ENCODE assay signal across 8 cellular contexts in the genomic region with DNA sequence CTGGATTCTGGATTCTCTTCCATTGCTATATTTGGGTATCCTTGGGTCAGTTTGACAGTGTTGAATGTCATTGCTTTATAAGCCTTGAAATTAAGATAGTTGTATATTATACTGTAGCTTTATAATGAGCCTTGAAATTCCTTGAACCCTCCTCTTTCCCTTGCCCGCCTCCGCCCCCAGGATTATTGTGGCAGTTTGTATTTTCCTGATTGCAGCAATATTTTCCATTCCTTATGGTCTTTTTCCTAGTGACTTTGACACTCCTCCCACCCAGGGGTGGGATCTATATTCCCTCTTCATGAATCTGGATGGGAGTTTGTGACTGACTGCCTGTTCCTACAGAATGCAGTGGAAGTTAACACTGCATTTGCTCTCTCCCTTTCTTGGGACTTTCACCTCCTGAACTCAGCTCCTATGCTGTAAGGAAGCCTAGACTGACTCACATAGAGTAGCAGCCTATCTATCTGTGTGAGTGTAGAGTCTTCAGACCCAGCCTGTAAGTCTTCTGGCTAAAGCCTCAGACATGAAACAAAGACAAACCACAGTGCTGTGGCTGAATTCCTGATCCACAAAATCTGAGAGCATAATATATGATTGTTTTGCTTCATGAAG. TPM values are rescaled to one million over a fixed set of nuclear protein-coding genes. Genes with fewer than 3 reads are reported as not detected.
DNase-seq lines count a peak whose midpoint lies in the region; ATAC-seq, FAIRE-seq and TF ChIP-seq lines count a peak whose summit lies in the region.

No MANE protein-coding gene starts in this region.

- H3K9me3 ChIP-seq in HepG2 (ENCODE audit: low read length) (no peaks in the 10 kb centered on the region), right lobe of liver (no peaks in the 10 kb centered on the region), hepatocyte (ENCODE audit: low read depth) (no peaks in the 10 kb centered on the region), uterus (no peaks in the 10 kb centered on the region)

- H3K27ac ChIP-seq in HepG2 (ENCODE audit: extremely low read length, insufficient read depth, low read length) (peak overlapping the region; percentile 30), right lobe of liver (peak overlapping the region in 1 of 3 donors; percentile 93), hepatocyte (peak overlapping the region; percentile 100), uterus (peak overlapping the region; percentile 93 to 96)

- intact Hi-C loops in HepG2 (cut with micrococcal nuclease; ENCODE audit: unreplicated experiment) (loop anchor here (5.0 kb wide), 1 partner anchor 43 kb away; a partner anchor contains a TSS), right lobe of liver (cut with DNase I) (no loop called here), uterus (cut with DNase I; ENCODE audit: low total_unique reads) (no loop called here)
- intact Hi-C loops in activated T-helper 2 cell treated with anti-CD3 and anti-CD28 coated beads, Interferon-gamma antibody, Interleukin-2, Interleukin-4, amounts not matched to agents 10 μg/mL and 5 μg/mL and 100 μg/mL, durations not matched to agents 14 hours and 24 hours and 36 hours (cut with micrococcal nuclease), result no loop called here

- H3K9me3 Mint-ChIP-seq in activated T-helper 2 cell treated with anti-CD3 and anti-CD28 coated beads, Interferon-gamma antibody, Interleukin-2, Interleukin-4, amounts not matched to agents 10 μg/mL and 5 μg/mL and 100 μg/mL, durations not matched to agents 14 hours and 24 hours and 36 hours, result no peaks in the 10 kb centered on the region

- CTCF ChIA-PET in HepG2 (lab: Yijun Ruan, JAX; ENCODE audit: low intra/inter-chr PET ratio, low total read pairs), result no interaction called here

- H3K4me3 Mint-ChIP-seq in activated T-helper 2 cell treated with anti-CD3 and anti-CD28 coated beads, Interferon-gamma antibody, Interleukin-2, Interleukin-4, amounts not matched to agents 10 μg/mL and 5 μg/mL and 100 μg/mL, durations not matched to agents 14 hours and 24 hours and 36 hours (ENCODE audit: low read depth), result peak overlapping the region; percentile 54

- peaks cover 31% of the 10 kb centered on the region for H3K79me2 ChIP-seq in HepG2 (ENCODE audit: insufficient read depth, low read length)
- H3K79me2 ChIP-seq in hepatocyte, result peaks cover 45% of the 10 kb centered on the region

- ATAC-seq in HepG2 (no peak), right lobe of liver (no peak), HG03354 (IDR thresholded peaks at IDR 0.05; ENCODE audit: poor library complexity, severe bottlenecking, unreplicated experiment) (no peak)

- H4K20me1 ChIP-seq in HepG2 (ENCODE audit: insufficient read depth, low read length), result no peaks in the 10 kb centered on the region
- H4K20me1 ChIP-seq in hepatocyte (ENCODE audit: insufficient read depth, poor library complexity, severe bottlenecking), result no peaks in the 10 kb centered on the region

- in situ Hi-C loops in HepG2 (cut with HindIII; ENCODE audit: extremely low pct_ligation_motif_present, low pct_unique_long_range_greater_than_20kb), result no loop called here

- H3K4me2 ChIP-seq in HepG2 (ENCODE audit: low read depth, low read length), result peak overlapping the region; percentile 36
- H3K4me2 ChIP-seq in hepatocyte, result peak overlapping the region; percentile 75

- FAIRE-seq in HepG2 (lab: Jason Lieb, UNC), result peak; percentile 28

- no TSS peak for BruUV-seq in HepG2 (replicated peaks; lab: Mats Ljungman, UMichigan)

- H3K36me3 ChIP-seq in HepG2 (replicated peaks in 1 of 2; ENCODE audit: control insufficient read depth in 1 of 2, insufficient read depth in 2 of 2, low read length in 2 of 2) (no peaks in the 10 kb centered on the region), right lobe of liver (no peaks in the 10 kb centered on the region), hepatocyte (replicated peaks; ENCODE audit: insufficient read depth, low read depth) (no peaks in the 10 kb centered on the region), uterus (no peaks in the 10 kb centered on the region)

- no peak for TF ChIP-seq POLR2A in HepG2 (IDR thresholded peaks at IDR 0.05; ENCODE audit: insufficient read depth in 1 of 2, low read depth in 2 of 2, low read length in 2 of 2)
- no peak for TF ChIP-seq POLR2A in right lobe of liver (IDR thresholded peaks at IDR 0.05)
- no peak for TF ChIP-seq POLR2A in uterus (IDR thresholded peaks at IDR 0.05)

- H3K27me3 ChIP-seq in HepG2 (ENCODE audit: control insufficient read depth in 1 of 2, insufficient read depth in 2 of 2, low read length in 2 of 2), result no peaks in the 10 kb centered on the region; a peak in 1 of 5 replicates
- no peaks in the 10 kb centered on the region for H3K27me3 ChIP-seq in right lobe of liver
- no peaks in the 10 kb centered on the region for H3K27me3 ChIP-seq in hepatocyte
- H3K27me3 ChIP-seq in uterus, result no peaks in the 10 kb centered on the region

- H3K4me1 ChIP-seq in HepG2 (ENCODE audit: insufficient read depth, low read length) (peaks cover 26% of the 10 kb centered on the region; the same call in 1 of the 2 replicates), right lobe of liver (no peaks in the 10 kb centered on the region), hepatocyte (ENCODE audit: insufficient read depth) (no peaks in the 10 kb centered on the region), uterus (no peaks in the 10 kb centered on the region)

- H2AFZ ChIP-seq in HepG2 (ENCODE audit: low read length) (no peak overlapping the region), hepatocyte (no peak overlapping the region)

- no peak overlapping the region for H3K4me3 ChIP-seq in HepG2 (replicated peaks in 1 of 3; ENCODE audit: insufficient read depth in 1 of 3, low read depth in 2 of 3, low read length in 3 of 3)
- peak overlapping the region in 1 of 3 donors; percentile 62 for H3K4me3 ChIP-seq in right lobe of liver
- H3K4me3 ChIP-seq in hepatocyte, result no peak overlapping the region
- H3K4me3 ChIP-seq in uterus, result no peak overlapping the region

- peaks cover 19% of the 10 kb centered on the region for H3K4me1 Mint-ChIP-seq in activated T-helper 2 cell treated with anti-CD3 and anti-CD28 coated beads, Interferon-gamma antibody, Interleukin-2, Interleukin-4, amounts not matched to agents 10 μg/mL and 5 μg/mL and 100 μg/mL, durations not matched to agents 14 hours and 24 hours and 36 hours (ENCODE audit: low read depth)

- TF ChIP-seq CTCF in HepG2 (CRISPR knock-in tag; IDR thresholded peaks at IDR 0.05), result no peak
- TF ChIP-seq CTCF in right lobe of liver (IDR thresholded peaks at IDR 0.05), result no peak
- no peak for TF ChIP-seq CTCF in hepatocyte (IDR thresholded peaks at IDR 0.05; ENCODE audit: poor library complexity)
- TF ChIP-seq CTCF in uterus (IDR thresholded peaks at IDR 0.05), result no peak

- peak overlapping the region; percentile 76 for H3K27ac Mint-ChIP-seq in activated T-helper 2 cell treated with anti-CD3 and anti-CD28 coated beads, Interferon-gamma antibody, Interleukin-2, Interleukin-4, amounts not matched to agents 10 μg/mL and 5 μg/mL and 100 μg/mL, durations not matched to agents 14 hours and 24 hours and 36 hours

- H3K9ac ChIP-seq in HepG2 (ENCODE audit: insufficient read depth, low read depth, low read length), result no peak overlapping the region

- DNase-seq in HepG2 (ENCODE audit: low spot score) (no peak), right lobe of liver (no peak), hepatocyte (ENCODE audit: low spot score) (peak; percentile 8), uterus (no peak), NCI-H82 treated with DMSO at 0.1 percent for 48 hours (lab: John Stamatoyannopoulos, UW; ENCODE audit: unreplicated experiment) (no peak), activated gamma-delta T cell (lab: John Stamatoyannopoulos, UW) (no peak)
- DNase-seq in activated T-helper 2 cell treated with anti-CD3 and anti-CD28 coated beads, Interferon-gamma antibody, Interleukin-2, Interleukin-4, amounts not matched to agents 10 μg/mL and 5 μg/mL and 100 μg/mL, durations not matched to agents 14 hours and 24 hours and 36 hours (ENCODE audit: low spot score), result no peak

- peaks cover 1% of the 10 kb centered on the region for H3K27me3 Mint-ChIP-seq in activated T-helper 2 cell treated with anti-CD3 and anti-CD28 coated beads, Interferon-gamma antibody, Interleukin-2, Interleukin-4, amounts not matched to agents 10 μg/mL and 5 μg/mL and 100 μg/mL, durations not matched to agents 14 hours and 24 hours and 36 hours (ENCODE audit: low read depth)

- TF ChIP-seq EP300 in HepG2 (IDR thresholded peaks at IDR 0.05; ENCODE audit: low read depth in 2 of 2, low read length in 2 of 2), result no peak
- TF ChIP-seq EP300 in HepG2 (CRISPR knock-in tag; IDR thresholded peaks at IDR 0.05; ENCODE audit: borderline replicate concordance), result no peak

- peaks cover under 1% of the 10 kb centered on the region for H3K36me3 Mint-ChIP-seq in activated T-helper 2 cell treated with anti-CD3 and anti-CD28 coated beads, Interferon-gamma antibody, Interleukin-2, Interleukin-4, amounts not matched to agents 10 μg/mL and 5 μg/mL and 100 μg/mL, durations not matched to agents 14 hours and 24 hours and 36 hours (ENCODE audit: low read depth)

- no peak for TF ChIP-seq RAD21 in HepG2 (CRISPR knock-in tag; IDR thresholded peaks at IDR 0.05)

- POLR2A ChIA-PET in HepG2 (lab: Yijun Ruan, JAX), result no interaction called here

- H3K9me2 ChIP-seq in hepatocyte (replicated peaks; ENCODE audit: insufficient read depth), result no peaks in the 10 kb centered on the region

- WGBS in HepG2 (ENCODE audit: low lambda C conversion rate), result 94% methylated on average over 2 of the region's 2 CpGs
- whole genome bisulfite sequencing in right lobe of liver (ENCODE audit: insufficient coverage, low coverage, low lambda C conversion rate, missing lambda C conversion rate), result 39% methylated on average over 2 of the region's 2 CpGs
- WGBS in hepatocyte (ENCODE audit: low lambda C conversion rate, missing lambda C conversion rate), result 82% methylated on average over 2 of the region's 2 CpGs

RNA-seq across cellular contexts. Expression of a gene that starts 2.2 kb away (rescaled TPM):
- total RNA-seq in HepG2 (2016; rRNA removed; fragmentation: Illumina TruSeq; extraction: Trizol), result 65.3 and 81.6 TPM in 2 replicates
- 48.9 and 60.1 TPM in 2 replicates for total RNA-seq in HepG2 (2016; cell fraction: cytosol; rRNA removed; fragmentation: Illumina TruSeq; extraction: Trizol; ENCODE audit: low read depth)
- total RNA-seq in HepG2 (2016; cell fraction: insoluble cytoplasmic fraction; rRNA removed; fragmentation: Illumina TruSeq; extraction: Trizol), result 66.6 and 82.1 TPM in 2 replicates
- total RNA-seq in HepG2 (2016; cell fraction: membrane; rRNA removed; fragmentation: Illumina TruSeq; extraction: Trizol), result 83.8 and 87.5 TPM in 2 replicates
- 23.8 and 26.8 TPM in 2 replicates for total RNA-seq in HepG2 (2016; cell fraction: nucleus; rRNA removed; fragmentation: Illumina TruSeq; extraction: Trizol)
- 92.9 and 109 TPM in 2 replicates for polyA plus RNA-seq in HepG2 (2011; rRNA removed)
- 68.4 and 100 TPM in 2 replicates for polyA plus RNA-seq in HepG2 (2011; cell fraction: cytosol; rRNA removed)
- polyA plus RNA-seq in HepG2 (2011; cell fraction: nucleus; rRNA removed), result 24.9 and 29.2 TPM in 2 replicates
- polyA plus RNA-seq in HepG2 (2012), result 88.7 and 108 TPM in 2 replicates
- 64.9 and 80.1 TPM in 2 replicates for polyA plus RNA-seq in HepG2 (2016; cell fraction: cytosol; fragmentation: Illumina TruSeq; extraction: Trizol; ENCODE audit: low read depth)
- polyA plus RNA-seq in HepG2 (2016; cell fraction: insoluble cytoplasmic fraction; fragmentation: Illumina TruSeq; extraction: Trizol; ENCODE audit: low read depth), result 77.6 and 82.3 TPM in 2 replicates
- 81.0 and 84.5 TPM in 2 replicates for polyA plus RNA-seq in HepG2 (2016; cell fraction: membrane; fragmentation: Illumina TruSeq; extraction: Trizol; ENCODE audit: low read depth)
- 43.9 and 46.2 TPM in 2 replicates for polyA plus RNA-seq in HepG2 (2016; cell fraction: nucleus; fragmentation: Illumina TruSeq; extraction: Trizol; ENCODE audit: insufficient read depth, low read depth)
- 35.6 and 56.8 TPM in 2 replicates for polyA minus RNA-seq in HepG2 (2011; rRNA and poly(A)+ RNA removed; ENCODE audit: low replicate concordance)
- polyA minus RNA-seq in HepG2 (2011; cell fraction: cytosol; rRNA and poly(A)+ RNA removed), result 13.1 and 17.3 TPM in 2 replicates
- polyA minus RNA-seq in HepG2 (2011; cell fraction: nucleus; rRNA and poly(A)+ RNA removed), result 18.0 and 23.9 TPM in 2 replicates
- 10 to 100 TPM; 24.2 to 70.5 (median 39.7) TPM for total RNA-seq in right lobe of liver
- 70.1 and 70.7 TPM in 2 replicates for total RNA-seq in activated T-helper 2 cell treated with anti-CD3 and anti-CD28 coated beads, Interferon-gamma antibody, Interleukin-2, Interleukin-4, amounts not matched to agents 10 μg/mL and 5 μg/mL and 100 μg/mL, durations not matched to agents 14 hours and 24 hours and 36 hours
- 57.7 and 65.7 TPM in 2 replicates for total RNA-seq in hepatocyte
- 87.5 and 103 TPM in 2 replicates for polyA plus RNA-seq in hepatocyte
- 100 to 1,000 TPM in 1 of 4 donors, 10 to 100 TPM in 3; 47.8 to 102 (median 70.7) TPM for total RNA-seq in uterus

RNA-seq across cellular contexts. Expression of a gene that starts 6.3 kb away (rescaled TPM):
- total RNA-seq in HepG2 (2016; rRNA removed; fragmentation: Illumina TruSeq; extraction: Trizol) (0.21 and 0.29 TPM in 2 replicates), right lobe of liver (10 to 100 TPM; 19.4 to 36.2 (median 26.3) TPM), hepatocyte (1.4 and 2.1 TPM in 2 replicates), uterus (10 to 100 TPM; 11.8 to 63.0 (median 28.5) TPM)
- total RNA-seq in HepG2 (2016; cell fraction: cytosol; rRNA removed; fragmentation: Illumina TruSeq; extraction: Trizol; ENCODE audit: low read depth), result 0.10 TPM in 1 of 2 replicates, not detected in the other
- total RNA-seq in HepG2 (2016; cell fraction: insoluble cytoplasmic fraction; rRNA removed; fragmentation: Illumina TruSeq; extraction: Trizol), result 0.13 and 0.76 TPM in 2 replicates
- total RNA-seq in HepG2 (2016; cell fraction: membrane; rRNA removed; fragmentation: Illumina TruSeq; extraction: Trizol), result 0.34 and 0.40 TPM in 2 replicates
- 0.43 and 0.47 TPM in 2 replicates for total RNA-seq in HepG2 (2016; cell fraction: nucleus; rRNA removed; fragmentation: Illumina TruSeq; extraction: Trizol)
- polyA plus RNA-seq in HepG2 (2011; rRNA removed) (0.37 and 0.61 TPM in 2 replicates), hepatocyte (0.92 and 1.7 TPM in 2 replicates)
- polyA plus RNA-seq in HepG2 (2011; cell fraction: cytosol; rRNA removed), result 0.27 and 0.32 TPM in 2 replicates
- polyA plus RNA-seq in HepG2 (2011; cell fraction: nucleus; rRNA removed), result 0.19 and 0.23 TPM in 2 replicates
- polyA plus RNA-seq in HepG2 (2012), result 0.15 and 0.30 TPM in 2 replicates
- polyA plus RNA-seq in HepG2 (2016; cell fraction: cytosol; fragmentation: Illumina TruSeq; extraction: Trizol; ENCODE audit: low read depth), result 0.12 and 0.15 TPM in 2 replicates
- polyA plus RNA-seq in HepG2 (2016; cell fraction: insoluble cytoplasmic fraction; fragmentation: Illumina TruSeq; extraction: Trizol; ENCODE audit: low read depth), result 0.32 and 0.61 TPM in 2 replicates
- polyA plus RNA-seq in HepG2 (2016; cell fraction: membrane; fragmentation: Illumina TruSeq; extraction: Trizol; ENCODE audit: low read depth), result 0.24 and 0.27 TPM in 2 replicates
- polyA plus RNA-seq in HepG2 (2016; cell fraction: nucleus; fragmentation: Illumina TruSeq; extraction: Trizol; ENCODE audit: insufficient read depth, low read depth), result 0.17 and 0.18 TPM in 2 replicates
- polyA minus RNA-seq in HepG2 (2011; rRNA and poly(A)+ RNA removed; ENCODE audit: low replicate concordance), result 0.72 and 2.8 TPM in 2 replicates
- 0.49 TPM in 1 of 2 replicates, not detected in the other for polyA minus RNA-seq in HepG2 (2011; cell fraction: cytosol; rRNA and poly(A)+ RNA removed)
- polyA minus RNA-seq in HepG2 (2011; cell fraction: nucleus; rRNA and poly(A)+ RNA removed), result 0.52 and 0.75 TPM in 2 replicates
- 3.6 and 3.7 TPM in 2 replicates for total RNA-seq in activated T-helper 2 cell treated with anti-CD3 and anti-CD28 coated beads, Interferon-gamma antibody, Interleukin-2, Interleukin-4, amounts not matched to agents 10 μg/mL and 5 μg/mL and 100 μg/mL, durations not matched to agents 14 hours and 24 hours and 36 hours

RNA-seq across cellular contexts. Expression of a gene that starts 42.1 kb away (rescaled TPM):
- total RNA-seq in HepG2 (2016; rRNA removed; fragmentation: Illumina TruSeq; extraction: Trizol), result 5.2 and 5.6 TPM in 2 replicates
- 29.5 and 32.5 TPM in 2 replicates for total RNA-seq in HepG2 (2016; cell fraction: cytosol; rRNA removed; fragmentation: Illumina TruSeq; extraction: Trizol; ENCODE audit: low read depth)
- total RNA-seq in HepG2 (2016; cell fraction: insoluble cytoplasmic fraction; rRNA removed; fragmentation: Illumina TruSeq; extraction: Trizol), result 6.6 and 8.1 TPM in 2 replicates
- 24.2 and 27.3 TPM in 2 replicates for total RNA-seq in HepG2 (2016; cell fraction: membrane; rRNA removed; fragmentation: Illumina TruSeq; extraction: Trizol)
- total RNA-seq in HepG2 (2016; cell fraction: nucleus; rRNA removed; fragmentation: Illumina TruSeq; extraction: Trizol), result 0.65 and 1.8 TPM in 2 replicates
- polyA plus RNA-seq in HepG2 (2011; rRNA removed), result 8.3 and 11.5 TPM in 2 replicates
- 8.2 and 9.2 TPM in 2 replicates for polyA plus RNA-seq in HepG2 (2011; cell fraction: cytosol; rRNA removed)
- 3.1 and 3.7 TPM in 2 replicates for polyA plus RNA-seq in HepG2 (2011; cell fraction: nucleus; rRNA removed)
- polyA plus RNA-seq in HepG2 (2012), result 4.6 and 7.2 TPM in 2 replicates
- 50.8 and 53.0 TPM in 2 replicates for polyA plus RNA-seq in HepG2 (2016; cell fraction: cytosol; fragmentation: Illumina TruSeq; extraction: Trizol; ENCODE audit: low read depth)
- 8.5 and 8.8 TPM in 2 replicates for polyA plus RNA-seq in HepG2 (2016; cell fraction: insoluble cytoplasmic fraction; fragmentation: Illumina TruSeq; extraction: Trizol; ENCODE audit: low read depth)
- 28.6 and 29.4 TPM in 2 replicates for polyA plus RNA-seq in HepG2 (2016; cell fraction: membrane; fragmentation: Illumina TruSeq; extraction: Trizol; ENCODE audit: low read depth)
- polyA plus RNA-seq in HepG2 (2016; cell fraction: nucleus; fragmentation: Illumina TruSeq; extraction: Trizol; ENCODE audit: insufficient read depth, low read depth), result 3.8 and 5.8 TPM in 2 replicates
- polyA minus RNA-seq in HepG2 (2011; rRNA and poly(A)+ RNA removed; ENCODE audit: low replicate concordance), result 2.0 and 3.7 TPM in 2 replicates
- polyA minus RNA-seq in HepG2 (2011; cell fraction: cytosol; rRNA and poly(A)+ RNA removed), result 0.88 TPM in 1 of 2 replicates, not detected in the other
- 4.0 and 4.2 TPM in 2 replicates for polyA minus RNA-seq in HepG2 (2011; cell fraction: nucleus; rRNA and poly(A)+ RNA removed)
- 10 to 100 TPM in 2 of 6 experiments, 1 to 10 TPM in 4; 3.9 to 12.2 (median 7.6) TPM for total RNA-seq in right lobe of liver
- 1.9 and 4.3 TPM in 2 replicates for total RNA-seq in activated T-helper 2 cell treated with anti-CD3 and anti-CD28 coated beads, Interferon-gamma antibody, Interleukin-2, Interleukin-4, amounts not matched to agents 10 μg/mL and 5 μg/mL and 100 μg/mL, durations not matched to agents 14 hours and 24 hours and 36 hours
- 10.8 and 14.2 TPM in 2 replicates for total RNA-seq in hepatocyte
- 16.3 and 18.4 TPM in 2 replicates for polyA plus RNA-seq in hepatocyte
- total RNA-seq in uterus, result 10 to 100 TPM in 2 of 4 donors, 1 to 10 TPM in 2; 7.3 to 53.5 (median 12.2) TPM

RNA-seq across cellular contexts. Expression of a gene that starts 42.1 kb away (rescaled TPM):
- total RNA-seq in HepG2 (2016; rRNA removed; fragmentation: Illumina TruSeq; extraction: Trizol), result 13.6 and 18.9 TPM in 2 replicates
- total RNA-seq in HepG2 (2016; cell fraction: cytosol; rRNA removed; fragmentation: Illumina TruSeq; extraction: Trizol; ENCODE audit: low read depth), result 67.8 and 80.6 TPM in 2 replicates
- 11.6 and 13.5 TPM in 2 replicates for total RNA-seq in HepG2 (2016; cell fraction: insoluble cytoplasmic fraction; rRNA removed; fragmentation: Illumina TruSeq; extraction: Trizol)
- 41.3 and 48.8 TPM in 2 replicates for total RNA-seq in HepG2 (2016; cell fraction: membrane; rRNA removed; fragmentation: Illumina TruSeq; extraction: Trizol)
- 6.7 and 10.8 TPM in 2 replicates for total RNA-seq in HepG2 (2016; cell fraction: nucleus; rRNA removed; fragmentation: Illumina TruSeq; extraction: Trizol)
- 5.1 and 6.1 TPM in 2 replicates for polyA plus RNA-seq in HepG2 (2011; rRNA removed)
- 1.6 and 2.4 TPM in 2 replicates for polyA plus RNA-seq in HepG2 (2011; cell fraction: cytosol; rRNA removed)
- 17.7 and 18.0 TPM in 2 replicates for polyA plus RNA-seq in HepG2 (2011; cell fraction: nucleus; rRNA removed)
- polyA plus RNA-seq in HepG2 (2012), result 14.6 and 21.5 TPM in 2 replicates
- 56.1 and 69.9 TPM in 2 replicates for polyA plus RNA-seq in HepG2 (2016; cell fraction: cytosol; fragmentation: Illumina TruSeq; extraction: Trizol; ENCODE audit: low read depth)
- 10.2 and 11.2 TPM in 2 replicates for polyA plus RNA-seq in HepG2 (2016; cell fraction: insoluble cytoplasmic fraction; fragmentation: Illumina TruSeq; extraction: Trizol; ENCODE audit: low read depth)
- 34.3 and 42.3 TPM in 2 replicates for polyA plus RNA-seq in HepG2 (2016; cell fraction: membrane; fragmentation: Illumina TruSeq; extraction: Trizol; ENCODE audit: low read depth)
- polyA plus RNA-seq in HepG2 (2016; cell fraction: nucleus; fragmentation: Illumina TruSeq; extraction: Trizol; ENCODE audit: insufficient read depth, low read depth), result 11.8 and 19.6 TPM in 2 replicates
- polyA minus RNA-seq in HepG2 (2011; rRNA and poly(A)+ RNA removed; ENCODE audit: low replicate concordance), result 4.2 and 6.5 TPM in 2 replicates
- polyA minus RNA-seq in HepG2 (2011; cell fraction: cytosol; rRNA and poly(A)+ RNA removed), result 2.0 and 3.7 TPM in 2 replicates
- polyA minus RNA-seq in HepG2 (2011; cell fraction: nucleus; rRNA and poly(A)+ RNA removed), result 6.1 and 8.7 TPM in 2 replicates
- total RNA-seq in right lobe of liver, result 10 to 100 TPM in 4 of 6 experiments, 1 to 10 TPM in 1, under 1 TPM in 1; 0.98 to 26.8 (median 16.6) TPM
- 12.3 and 19.0 TPM in 2 replicates for total RNA-seq in activated T-helper 2 cell treated with anti-CD3 and anti-CD28 coated beads, Interferon-gamma antibody, Interleukin-2, Interleukin-4, amounts not matched to agents 10 μg/mL and 5 μg/mL and 100 μg/mL, durations not matched to agents 14 hours and 24 hours and 36 hours
- total RNA-seq in hepatocyte, result 0.32 and 1.7 TPM in 2 replicates
- polyA plus RNA-seq in hepatocyte, result 13.2 TPM in 2 replicates
- 10 to 100 TPM in 1 of 4 donors, 1 to 10 TPM in 1, under 1 TPM in 1, not detected in 1; 0.41 to 28.3 (median 6.4) TPM for total RNA-seq in uterus

RNA-seq across cellular contexts. Expression of a gene that starts 42.5 kb away (rescaled TPM):
- total RNA-seq in HepG2 (2016; rRNA removed; fragmentation: Illumina TruSeq; extraction: Trizol) (24.3 and 44.2 TPM in 2 replicates), right lobe of liver (10 to 100 TPM; 10.1 to 13.4 (median 10.5) TPM), hepatocyte (13.4 and 19.8 TPM in 2 replicates), uterus (10 to 100 TPM in 2 of 4 donors, 1 to 10 TPM in 1, under 1 TPM in 1; 0.77 to 15.6 (median 8.8) TPM)
- 2.4 and 3.1 TPM in 2 replicates for total RNA-seq in HepG2 (2016; cell fraction: cytosol; rRNA removed; fragmentation: Illumina TruSeq; extraction: Trizol; ENCODE audit: low read depth)
- total RNA-seq in HepG2 (2016; cell fraction: insoluble cytoplasmic fraction; rRNA removed; fragmentation: Illumina TruSeq; extraction: Trizol), result 25.6 and 47.6 TPM in 2 replicates
- total RNA-seq in HepG2 (2016; cell fraction: membrane; rRNA removed; fragmentation: Illumina TruSeq; extraction: Trizol), result 13.5 and 13.7 TPM in 2 replicates
- 12.9 and 17.1 TPM in 2 replicates for total RNA-seq in HepG2 (2016; cell fraction: nucleus; rRNA removed; fragmentation: Illumina TruSeq; extraction: Trizol)
- polyA plus RNA-seq in HepG2 (2011; rRNA removed) (16.1 and 19.8 TPM in 2 replicates), hepatocyte (21.5 and 27.2 TPM in 2 replicates)
- polyA plus RNA-seq in HepG2 (2011; cell fraction: cytosol; rRNA removed), result 11.8 and 16.5 TPM in 2 replicates
- 5.8 and 6.0 TPM in 2 replicates for polyA plus RNA-seq in HepG2 (2011; cell fraction: nucleus; rRNA removed)
- polyA plus RNA-seq in HepG2 (2012), result 14.4 and 18.3 TPM in 2 replicates
- 2.5 and 2.8 TPM in 2 replicates for polyA plus RNA-seq in HepG2 (2016; cell fraction: cytosol; fragmentation: Illumina TruSeq; extraction: Trizol; ENCODE audit: low read depth)
- 57.9 and 58.3 TPM in 2 replicates for polyA plus RNA-seq in HepG2 (2016; cell fraction: insoluble cytoplasmic fraction; fragmentation: Illumina TruSeq; extraction: Trizol; ENCODE audit: low read depth)
- polyA plus RNA-seq in HepG2 (2016; cell fraction: membrane; fragmentation: Illumina TruSeq; extraction: Trizol; ENCODE audit: low read depth), result 8.6 and 9.5 TPM in 2 replicates
- polyA plus RNA-seq in HepG2 (2016; cell fraction: nucleus; fragmentation: Illumina TruSeq; extraction: Trizol; ENCODE audit: insufficient read depth, low read depth), result 22.5 and 24.9 TPM in 2 replicates
- polyA minus RNA-seq in HepG2 (2011; rRNA and poly(A)+ RNA removed; ENCODE audit: low replicate concordance), result 9.4 and 25.7 TPM in 2 replicates
- polyA minus RNA-seq in HepG2 (2011; cell fraction: cytosol; rRNA and poly(A)+ RNA removed), result 16.2 and 17.1 TPM in 2 replicates
- 15.1 and 18.4 TPM in 2 replicates for polyA minus RNA-seq in HepG2 (2011; cell fraction: nucleus; rRNA and poly(A)+ RNA removed)
- 29.3 and 34.9 TPM in 2 replicates for total RNA-seq in activated T-helper 2 cell treated with anti-CD3 and anti-CD28 coated beads, Interferon-gamma antibody, Interleukin-2, Interleukin-4, amounts not matched to agents 10 μg/mL and 5 μg/mL and 100 μg/mL, durations not matched to agents 14 hours and 24 hours and 36 hours
